In the genomic region with DNA sequence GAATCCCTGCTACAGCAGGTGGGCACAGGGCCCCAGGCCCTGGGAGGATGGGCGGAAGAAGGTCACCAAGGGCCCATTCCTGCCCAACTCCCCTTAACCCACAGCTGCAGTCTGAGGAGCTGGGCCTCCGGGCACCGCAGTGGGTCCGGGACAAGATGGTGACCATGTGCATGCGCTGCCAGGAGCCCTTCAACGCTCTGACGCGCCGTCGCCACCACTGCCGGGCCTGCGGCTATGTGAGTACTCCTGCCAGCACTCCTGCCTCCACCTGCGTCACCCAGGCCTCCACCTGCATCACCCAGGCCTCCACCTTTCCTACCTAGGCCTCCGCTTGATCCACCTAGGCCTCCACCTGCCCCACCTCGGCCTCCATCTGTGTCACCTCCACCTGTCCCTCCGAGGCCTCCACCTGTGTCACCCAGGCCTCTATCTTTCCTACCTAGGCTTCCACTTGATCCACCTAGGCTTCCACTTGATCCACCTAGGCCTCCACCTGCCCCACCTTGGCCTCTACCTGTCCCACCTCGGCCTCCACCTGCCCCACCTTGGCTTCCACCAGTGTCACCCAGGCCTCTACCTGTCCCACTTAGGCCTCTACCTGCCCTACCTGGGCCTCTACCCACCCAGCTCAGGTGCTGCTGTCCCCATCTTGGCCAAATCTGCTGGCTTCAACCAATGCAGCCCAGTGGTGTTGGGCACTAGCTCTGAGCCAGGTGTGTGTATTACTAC, we compare ENCODE assay signal across 2 cellular contexts.
TF ChIP-seq lines count a peak whose summit lies in the region.

No MANE protein-coding gene starts in this region.

TF ChIP-seq in IMR-90, 13 proteins besides CTCF, POLR2A, EP300 and RAD21:
- TF ChIP-seq SMC3 (IDR thresholded peaks at IDR 0.05; ENCODE audit: low read depth, low read length) (no peak), MAFK (IDR thresholded peaks at IDR 0.05; ENCODE audit: low read depth, low read length) (no peak)
- TF ChIP-seq, protein P1, sequence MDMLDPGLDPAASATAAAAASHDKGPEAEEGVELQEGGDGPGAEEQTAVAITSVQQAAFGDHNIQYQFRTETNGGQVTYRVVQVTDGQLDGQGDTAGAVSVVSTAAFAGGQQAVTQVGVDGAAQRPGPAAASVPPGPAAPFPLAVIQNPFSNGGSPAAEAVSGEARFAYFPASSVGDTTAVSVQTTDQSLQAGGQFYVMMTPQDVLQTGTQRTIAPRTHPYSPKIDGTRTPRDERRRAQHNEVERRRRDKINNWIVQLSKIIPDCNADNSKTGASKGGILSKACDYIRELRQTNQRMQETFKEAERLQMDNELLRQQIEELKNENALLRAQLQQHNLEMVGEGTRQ (IDR thresholded peaks at IDR 0.05; ENCODE audit: low read depth, low read length) = no peak
TF ChIP-seq in IMR-90: peak in this region for 0.

TF ChIP-seq in GM12891, 5 proteins besides CTCF, POLR2A, EP300 and RAD21:
- TF ChIP-seq POU2F2 (IDR thresholded peaks at IDR 0.05; ENCODE audit: low read depth, low read length) = no peak
- TF ChIP-seq SPI1 (IDR thresholded peaks at IDR 0.05; ENCODE audit: low read depth, low read length) = no peak
- TF ChIP-seq PAX5 (IDR thresholded peaks at IDR 0.05; ENCODE audit: insufficient read depth, low read length, severe bottlenecking) = no peak
- TF ChIP-seq POLR2AphosphoS5 (IDR thresholded peaks at IDR 0.05; ENCODE audit: low read depth, low read length) = no peak
- no peak for TF ChIP-seq TAF1 (IDR thresholded peaks at IDR 0.05; ENCODE audit: low read depth, low read length)
